ENCODE assay signal across 1 cellular context in the genomic region with DNA sequence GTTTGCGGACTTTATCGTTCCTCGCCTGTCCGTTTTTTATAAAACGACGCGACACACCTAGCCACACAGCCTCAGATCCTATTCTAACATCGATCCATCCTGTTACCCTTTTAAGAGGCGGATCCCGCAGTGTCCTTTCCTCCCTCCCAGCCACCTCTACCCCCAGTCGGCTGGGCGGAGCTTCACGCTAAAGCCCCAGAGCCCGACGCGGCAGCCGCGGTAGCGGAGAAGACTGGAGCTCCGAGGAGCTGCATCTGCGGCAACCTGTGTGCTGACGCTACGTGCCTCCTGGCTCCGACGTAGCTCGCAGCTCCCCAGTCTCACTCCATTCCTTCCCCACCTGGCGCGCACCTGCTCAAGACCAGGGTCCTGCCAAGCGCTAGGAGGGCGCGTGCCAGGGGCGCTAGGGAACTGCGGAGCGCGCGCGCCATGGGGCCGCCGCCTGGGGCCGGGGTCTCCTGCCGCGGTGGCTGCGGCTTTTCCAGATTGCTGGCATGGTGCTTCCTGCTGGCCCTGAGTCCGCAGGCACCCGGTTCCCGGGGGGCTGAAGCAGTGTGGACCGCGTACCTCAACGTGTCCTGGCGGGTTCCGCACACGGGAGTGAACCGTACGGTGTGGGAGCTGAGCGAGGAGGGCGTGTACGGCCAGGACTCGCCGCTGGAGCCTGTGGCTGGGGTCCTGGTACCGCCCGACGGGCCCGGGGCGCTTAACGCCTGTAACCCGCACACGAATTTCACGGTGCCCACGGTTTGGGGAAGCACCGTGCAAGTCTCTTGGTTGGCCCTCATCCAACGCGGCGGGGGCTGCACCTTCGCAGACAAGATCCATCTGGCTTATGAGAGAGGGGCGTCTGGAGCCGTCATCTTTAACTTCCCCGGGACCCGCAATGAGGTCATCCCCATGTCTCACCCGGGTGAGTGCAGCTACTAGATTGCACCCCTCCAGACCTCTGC.
TF ChIP-seq lines count a peak whose summit lies in the region.

A gene with protein sequence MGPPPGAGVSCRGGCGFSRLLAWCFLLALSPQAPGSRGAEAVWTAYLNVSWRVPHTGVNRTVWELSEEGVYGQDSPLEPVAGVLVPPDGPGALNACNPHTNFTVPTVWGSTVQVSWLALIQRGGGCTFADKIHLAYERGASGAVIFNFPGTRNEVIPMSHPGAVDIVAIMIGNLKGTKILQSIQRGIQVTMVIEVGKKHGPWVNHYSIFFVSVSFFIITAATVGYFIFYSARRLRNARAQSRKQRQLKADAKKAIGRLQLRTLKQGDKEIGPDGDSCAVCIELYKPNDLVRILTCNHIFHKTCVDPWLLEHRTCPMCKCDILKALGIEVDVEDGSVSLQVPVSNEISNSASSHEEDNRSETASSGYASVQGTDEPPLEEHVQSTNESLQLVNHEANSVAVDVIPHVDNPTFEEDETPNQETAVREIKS (plus strand): TSS at position 217 of the 953 bp plus-strand sequence. CDS start 213 bp downstream, at position 430.

TF ChIP-seq in HEK293, 187 proteins besides CTCF, POLR2A, EP300 and RAD21 (continued from another document):
- TF ChIP-seq, protein P1, sequence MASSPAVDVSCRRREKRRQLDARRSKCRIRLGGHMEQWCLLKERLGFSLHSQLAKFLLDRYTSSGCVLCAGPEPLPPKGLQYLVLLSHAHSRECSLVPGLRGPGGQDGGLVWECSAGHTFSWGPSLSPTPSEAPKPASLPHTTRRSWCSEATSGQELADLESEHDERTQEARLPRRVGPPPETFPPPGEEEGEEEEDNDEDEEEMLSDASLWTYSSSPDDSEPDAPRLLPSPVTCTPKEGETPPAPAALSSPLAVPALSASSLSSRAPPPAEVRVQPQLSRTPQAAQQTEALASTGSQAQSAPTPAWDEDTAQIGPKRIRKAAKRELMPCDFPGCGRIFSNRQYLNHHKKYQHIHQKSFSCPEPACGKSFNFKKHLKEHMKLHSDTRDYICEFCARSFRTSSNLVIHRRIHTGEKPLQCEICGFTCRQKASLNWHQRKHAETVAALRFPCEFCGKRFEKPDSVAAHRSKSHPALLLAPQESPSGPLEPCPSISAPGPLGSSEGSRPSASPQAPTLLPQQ (tag by site-specific recombination; IDR thresholded peaks at IDR 0.05), result peak; percentile 97
- TF ChIP-seq ZSCAN30 (tag by site-specific recombination; IDR thresholded peaks at IDR 0.05) (no peak), KLF9 (tag by site-specific recombination; IDR thresholded peaks at IDR 0.05; ENCODE audit: low read depth) (0 out of 2 replicates have a peak, but pooled peaks have one; percentile 22), ZBTB17 (tag by site-specific recombination; IDR thresholded peaks at IDR 0.05) (peak; percentile 40; the same call in 1 of the 2 replicates), ZNF335 (tag by site-specific recombination; conservative IDR thresholded peaks at IDR 0.05) (peak; percentile 78)
